Comparison of ENCODE assay signal across 2 cellular contexts in genomic region chr1:244857761-244858160, GRCh38.
TF ChIP-seq lines count a peak whose summit lies in the region.

No MANE protein-coding gene starts in this region.

TF ChIP-seq in IMR-90, 13 proteins besides CTCF, POLR2A, EP300 and RAD21:
- TF ChIP-seq, protein P1, sequence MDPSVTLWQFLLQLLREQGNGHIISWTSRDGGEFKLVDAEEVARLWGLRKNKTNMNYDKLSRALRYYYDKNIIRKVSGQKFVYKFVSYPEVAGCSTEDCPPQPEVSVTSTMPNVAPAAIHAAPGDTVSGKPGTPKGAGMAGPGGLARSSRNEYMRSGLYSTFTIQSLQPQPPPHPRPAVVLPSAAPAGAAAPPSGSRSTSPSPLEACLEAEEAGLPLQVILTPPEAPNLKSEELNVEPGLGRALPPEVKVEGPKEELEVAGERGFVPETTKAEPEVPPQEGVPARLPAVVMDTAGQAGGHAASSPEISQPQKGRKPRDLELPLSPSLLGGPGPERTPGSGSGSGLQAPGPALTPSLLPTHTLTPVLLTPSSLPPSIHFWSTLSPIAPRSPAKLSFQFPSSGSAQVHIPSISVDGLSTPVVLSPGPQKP (IDR thresholded peaks at IDR 0.05; ENCODE audit: borderline replicate concordance, low read depth, low read length): no peak
- 0 out of 2 replicates have a peak, but pooled peaks have one; percentile 30 for TF ChIP-seq MAFK (IDR thresholded peaks at IDR 0.05; ENCODE audit: low read depth, low read length)
- TF ChIP-seq NFE2L2 (IDR thresholded peaks at IDR 0.05; ENCODE audit: low read depth, low read length): no peak
- TF ChIP-seq MAZ (IDR thresholded peaks at IDR 0.05; ENCODE audit: borderline replicate concordance, low read depth, low read length): no peak
- no peak for TF ChIP-seq RCOR1 (IDR thresholded peaks at IDR 0.05; ENCODE audit: insufficient replicate concordance, low read length)
- no peak for TF ChIP-seq CEBPB (IDR thresholded peaks at IDR 0.05; ENCODE audit: low read depth, low read length)
- TF ChIP-seq SMC3 (IDR thresholded peaks at IDR 0.05; ENCODE audit: low read depth, low read length): no peak
TF ChIP-seq in IMR-90: peak in this region for 1.

TF ChIP-seq in SK-N-SH, 30 proteins besides CTCF, POLR2A, EP300 and RAD21:
- TF ChIP-seq REST (IDR thresholded peaks at IDR 0.05; ENCODE audit: low read depth, low read length) (no peak), NFIC (IDR thresholded peaks at IDR 0.05; ENCODE audit: borderline replicate concordance) (no peak), TCF12 (IDR thresholded peaks at IDR 0.05) (no peak), SMC3 (IDR thresholded peaks at IDR 0.05; ENCODE audit: low read depth, low read length) (no peak), POLR2AphosphoS5 (IDR thresholded peaks at IDR 0.05; ENCODE audit: low read depth, low read length) (no peak), SIN3A (IDR thresholded peaks at IDR 0.05; ENCODE audit: borderline replicate concordance, low read depth, low read length) (no peak), YY1 (IDR thresholded peaks at IDR 0.05; ENCODE audit: low read depth) (no peak), USF1 (IDR thresholded peaks at IDR 0.05; ENCODE audit: borderline replicate concordance, low read depth) (no peak), CHD2 (IDR thresholded peaks at IDR 0.05; ENCODE audit: low read length, partially characterized antibody) (no peak), IRF3 (IDR thresholded peaks at IDR 0.05; ENCODE audit: low read depth, low read length) (no peak), TEAD4 (IDR thresholded peaks at IDR 0.05; ENCODE audit: borderline replicate concordance, insufficient read depth) (no peak), MAX (IDR thresholded peaks at IDR 0.05; ENCODE audit: low read depth) (no peak)
- TF ChIP-seq, protein P2, sequence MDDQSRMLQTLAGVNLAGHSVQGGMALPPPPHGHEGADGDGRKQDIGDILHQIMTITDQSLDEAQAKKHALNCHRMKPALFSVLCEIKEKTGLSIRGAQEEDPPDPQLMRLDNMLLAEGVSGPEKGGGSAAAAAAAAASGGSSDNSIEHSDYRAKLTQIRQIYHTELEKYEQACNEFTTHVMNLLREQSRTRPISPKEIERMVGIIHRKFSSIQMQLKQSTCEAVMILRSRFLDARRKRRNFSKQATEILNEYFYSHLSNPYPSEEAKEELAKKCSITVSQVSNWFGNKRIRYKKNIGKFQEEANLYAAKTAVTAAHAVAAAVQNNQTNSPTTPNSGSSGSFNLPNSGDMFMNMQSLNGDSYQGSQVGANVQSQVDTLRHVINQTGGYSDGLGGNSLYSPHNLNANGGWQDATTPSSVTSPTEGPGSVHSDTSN (IDR thresholded peaks at IDR 0.05): no peak
- TF ChIP-seq, protein P3, sequence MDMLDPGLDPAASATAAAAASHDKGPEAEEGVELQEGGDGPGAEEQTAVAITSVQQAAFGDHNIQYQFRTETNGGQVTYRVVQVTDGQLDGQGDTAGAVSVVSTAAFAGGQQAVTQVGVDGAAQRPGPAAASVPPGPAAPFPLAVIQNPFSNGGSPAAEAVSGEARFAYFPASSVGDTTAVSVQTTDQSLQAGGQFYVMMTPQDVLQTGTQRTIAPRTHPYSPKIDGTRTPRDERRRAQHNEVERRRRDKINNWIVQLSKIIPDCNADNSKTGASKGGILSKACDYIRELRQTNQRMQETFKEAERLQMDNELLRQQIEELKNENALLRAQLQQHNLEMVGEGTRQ (IDR thresholded peaks at IDR 0.05; ENCODE audit: borderline replicate concordance, low read depth, low read length): no peak
